Comparison of ENCODE assay signal across 1 cellular context in the genomic region with DNA sequence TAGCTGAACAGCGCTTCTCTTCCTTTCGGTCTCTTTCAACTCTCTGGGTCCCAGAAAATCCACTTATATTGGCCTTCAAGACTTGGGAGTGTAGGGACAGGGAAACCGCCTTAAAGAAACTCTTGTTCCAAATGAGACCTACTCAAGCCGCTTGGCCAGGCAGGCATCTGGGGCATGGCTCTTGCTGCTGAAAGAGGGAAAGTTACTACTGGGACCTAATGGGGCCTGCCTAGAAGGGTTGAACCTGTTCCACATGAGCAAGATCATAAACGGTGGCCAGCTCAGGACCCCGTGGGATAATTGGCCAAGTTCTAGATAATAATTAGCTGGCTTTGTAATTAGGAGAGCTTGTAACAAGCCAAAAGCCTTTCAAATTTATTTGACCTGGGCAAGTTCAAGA.
TF ChIP-seq lines count a peak whose summit lies in the region.

No MANE protein-coding gene starts in this region.

TF ChIP-seq in GM12878, 131 proteins besides CTCF, POLR2A, EP300 and RAD21:
- peak; percentile 60; the same call in 1 of the 2 replicates for TF ChIP-seq MTA2 (IDR thresholded peaks at IDR 0.05; ENCODE audit: low read depth)
- no peak for TF ChIP-seq SREBF1 (IDR thresholded peaks at IDR 0.05; ENCODE audit: low read length)
- TF ChIP-seq KAT2A (conservative IDR thresholded peaks at IDR 0.05; ENCODE audit: control insufficient read depth, low read depth, low read length): no peak
- TF ChIP-seq SUZ12 (IDR thresholded peaks at IDR 0.05; ENCODE audit: unreplicated experiment): no peak
